Comparison of ENCODE assay signal across 31 cellular contexts in genomic region chr10:101845903-101846302, GRCh38. TPM values are rescaled to one million over a fixed set of nuclear protein-coding genes. Genes with fewer than 3 reads are reported as not detected.
"Had no signal": no experiment of that assay in that cellular context is flagged by ENCODE, and none has a peak within 500 bp of the region (broad histone marks: within the 10 kb centered on the region; RNA-seq: fewer than 3 reads in every experiment).

No MANE protein-coding gene starts in this region.

- H3K4me3 ChIP-seq: adrenal gland, body of pancreas, K562, Peyer's patch had no signal

- H3K27me3 Mint-ChIP-seq: activated B cell treated with CpG ODN at 0.5 μM for 24 hours; activated T-helper 17 cell treated with anti-CD3 and anti-CD28 coated beads, Interleukin-2, amount 50 U/mL, for 72 hours; central memory CD8-positive, alpha-beta T cell; T-helper 17 cell had no signal

- H3K27ac Mint-ChIP-seq: activated B cell treated with CpG ODN at 0.5 μM for 24 hours; activated CD4-positive, alpha-beta memory T cell treated with anti-CD3 and anti-CD28 coated beads for 36 hours; activated CD4-positive, alpha-beta T cell treated with anti-CD3 and anti-CD28 coated beads, Interleukin-2, amount 10 ng/mL, durations not matched to agents 7 days and 5 days; activated naive CD4-positive, alpha-beta T cell treated with anti-CD3 and anti-CD28 coated beads for 36 hours; activated naive CD8-positive, alpha-beta T cell; activated T-helper 17 cell treated with anti-CD3 and anti-CD28 coated beads, Interleukin-2, amount 50 U/mL, for 72 hours; T-helper 17 cell had no signal

- H3K9me3 ChIP-seq: adrenal gland, body of pancreas, Peyer's patch had no signal

- H3K9me3 Mint-ChIP-seq: activated B cell treated with CpG ODN at 0.5 μM for 24 hours; activated CD4-positive, alpha-beta memory T cell treated with anti-CD3 and anti-CD28 coated beads for 36 hours; activated CD4-positive, alpha-beta T cell treated with anti-CD3 and anti-CD28 coated beads, Interleukin-2, amount 10 ng/mL, durations not matched to agents 7 days and 5 days; activated naive CD4-positive, alpha-beta T cell treated with anti-CD3 and anti-CD28 coated beads for 36 hours; activated T-helper 17 cell treated with anti-CD3 and anti-CD28 coated beads, Interleukin-2, amount 50 U/mL, for 72 hours; central memory CD8-positive, alpha-beta T cell had no signal

- H3K4me3 Mint-ChIP-seq: activated B cell treated with CpG ODN at 0.5 μM for 24 hours; activated CD4-positive, alpha-beta memory T cell treated with anti-CD3 and anti-CD28 coated beads for 36 hours; activated CD4-positive, alpha-beta T cell treated with anti-CD3 and anti-CD28 coated beads, Interleukin-2, amount 10 ng/mL, durations not matched to agents 7 days and 5 days; activated naive CD4-positive, alpha-beta T cell treated with anti-CD3 and anti-CD28 coated beads for 36 hours; activated naive CD8-positive, alpha-beta T cell; activated T-helper 17 cell treated with anti-CD3 and anti-CD28 coated beads, Interleukin-2, amount 50 U/mL, for 72 hours; central memory CD8-positive, alpha-beta T cell; T-helper 17 cell had no signal

- H3K27me3 ChIP-seq: adrenal gland, body of pancreas, Peyer's patch had no signal

- ATAC-seq: activated T-helper 17 cell treated with anti-CD3 and anti-CD28 coated beads, Interleukin-2, amount 50 U/mL, for 72 hours; body of pancreas; K562; T-helper 17 cell had no signal

- DNase-seq: activated B cell treated with CpG ODN at 0.5 μM for 24 hours; activated CD4-positive, alpha-beta memory T cell treated with anti-CD3 and anti-CD28 coated beads for 36 hours; activated CD4-positive, alpha-beta T cell treated with anti-CD3 and anti-CD28 coated beads, Interleukin-2, amount 10 ng/mL, durations not matched to agents 7 days and 5 days; activated CD8-positive, alpha-beta memory T cell treated with anti-CD3 and anti-CD28 coated beads for 24 hours; activated gamma-delta T cell; activated naive CD4-positive, alpha-beta T cell treated with anti-CD3 and anti-CD28 coated beads for 36 hours; activated T-cell treated with anti-CD3 and anti-CD28 coated beads, Interleukin-2, amount 50 U/mL, for 48 hours; adrenal gland; aorta; body of pancreas; Karpas-422; MM.1S; NCI-H1105; NCI-H1436; NCI-H187; NCI-H2081; NCI-H2227 treated with DMSO at 0.1 percent for 48 hours; NCI-H446 treated with DMSO at 0.1 percent for 48 hours; NCI-H524 treated with DMSO at 0.1 percent for 48 hours; NCI-H774; NK-92 treated with Interleukin-12 subunit alpha and Interleukin-12 subunit beta, amount 100 ng/mL, for 24 hours; SHP77 treated with DMSO at 0.1 percent for 48 hours; T-helper 17 cell; T-helper 9 cell had no signal

- H3K27ac ChIP-seq: adrenal gland, body of pancreas, Peyer's patch, RWPE1 had no signal

RNA-seq across cellular contexts. Expression of gene KCNIP2, which starts 2.3 kb away (rescaled TPM):
- total RNA-seq: bronchial epithelial cell had no signal
